In the genomic region with DNA sequence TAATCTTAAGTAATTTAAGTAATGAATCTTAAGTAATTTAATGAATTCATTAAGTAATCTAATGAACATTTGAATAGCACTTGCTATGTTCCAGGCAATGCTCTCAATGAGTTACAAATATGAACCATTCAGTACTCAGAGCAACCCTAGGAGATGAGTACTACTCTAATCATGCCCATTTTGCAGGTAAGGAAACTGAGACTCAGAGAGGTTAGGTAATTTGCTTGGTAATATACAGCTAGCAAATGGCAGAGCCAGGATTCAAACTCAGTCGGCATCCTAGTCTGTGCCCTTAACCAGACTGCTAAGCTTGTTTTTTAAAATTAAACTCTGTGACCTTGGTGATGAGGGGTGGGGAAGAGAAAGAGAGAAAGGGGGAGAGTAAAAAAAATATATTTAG, we compare ENCODE assay signal across 8 cellular contexts. TPM values are rescaled to one million over a fixed set of nuclear protein-coding genes. Genes with fewer than 3 reads are reported as not detected.
"Had no signal": no experiment of that assay in that cellular context is flagged by ENCODE, and none has a peak within 500 bp of the region (broad histone marks: within the 10 kb centered on the region; RNA-seq: fewer than 3 reads in every experiment).

No MANE protein-coding gene starts in this region.

- H3K36me3 Mint-ChIP-seq: IgD-negative memory B cell had no signal

- H3K27ac Mint-ChIP-seq: IgD-negative memory B cell had no signal

- DNase-seq: IMR-90, KBM-7, KG1 had no signal

- FAIRE-seq: HTR-8/SVneo had no signal

- H3K27ac ChIP-seq: HL-60 had no signal

- H3K9me3 Mint-ChIP-seq: IgD-negative memory B cell had no signal

- H3K27me3 Mint-ChIP-seq: IgD-negative memory B cell had no signal

- H3K4me3 Mint-ChIP-seq: IgD-negative memory B cell had no signal

RNA-seq across cellular contexts. Expression of a gene that starts 25.6 kb away (rescaled TPM):
- total RNA-seq: HT-29, HT1080, IMR-90 had no signal
- polyA plus RNA-seq: IgD-negative memory B cell, IMR-90 had no signal
